13 cellular contexts compared by ENCODE assay signal in the genomic region with DNA sequence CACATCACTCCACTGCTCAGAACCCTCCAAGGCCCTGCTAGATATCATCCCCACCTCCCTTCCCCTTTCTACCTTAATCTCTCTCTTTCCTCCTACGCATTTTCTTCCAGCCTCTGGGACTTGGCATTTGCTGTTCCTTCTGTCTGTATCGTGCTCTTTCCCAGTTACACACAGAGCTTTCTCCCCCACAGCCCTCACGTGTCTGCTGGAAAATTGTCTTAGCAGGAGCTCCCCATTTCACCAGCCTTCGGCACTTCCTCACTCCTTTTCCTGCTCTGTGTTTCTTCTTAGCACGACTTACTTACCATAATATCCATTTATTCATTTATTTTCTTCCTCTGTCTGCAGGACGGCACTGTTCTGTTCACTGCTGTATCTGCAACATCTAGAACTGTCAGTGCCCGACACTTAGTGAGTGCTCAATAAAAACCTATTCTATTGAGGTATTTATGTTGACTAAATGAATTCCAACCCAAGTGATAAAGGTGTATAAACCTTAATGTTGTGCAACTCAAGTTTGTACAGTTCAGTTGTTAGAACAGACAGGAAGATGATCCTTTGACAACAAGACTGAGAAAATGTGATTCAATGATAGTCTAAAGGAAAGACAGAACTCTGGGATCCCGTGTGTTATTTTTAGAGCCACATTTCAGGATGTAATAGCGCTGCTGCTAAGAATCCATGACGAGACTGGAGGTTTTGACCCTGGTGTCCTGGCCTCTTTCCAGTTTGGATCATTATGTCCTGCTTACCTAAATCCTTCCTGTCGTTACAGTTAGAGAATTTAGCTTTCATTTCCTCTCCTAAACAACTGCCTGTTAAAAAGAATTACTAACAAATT.
DNase-seq lines count a peak whose midpoint lies in the region; ATAC-seq and TF ChIP-seq lines count a peak whose summit lies in the region.
"Had no signal": no experiment of that assay in that cellular context is flagged by ENCODE, and none has a peak within 500 bp of the region (broad histone marks: within the 10 kb centered on the region; RNA-seq: fewer than 3 reads in every experiment).

No MANE protein-coding gene starts in this region.

- H3K9me3 Mint-ChIP-seq in nephron: no peaks in the 10 kb centered on the region
- H3K9me3 Mint-ChIP-seq: T-helper 2 cell treated with Interferon-gamma antibody and Interleukin-4, amounts not matched to agents 5 μg/mL and 100 μg/mL, for 36 hours had no signal

- peak overlapping the region; percentile 19 to 92 (median 87) for H3K27ac Mint-ChIP-seq in nephron
- H3K27ac Mint-ChIP-seq: T-helper 2 cell treated with Interferon-gamma antibody and Interleukin-4, amounts not matched to agents 5 μg/mL and 100 μg/mL, for 36 hours had no signal

- TF ChIP-seq CTCF in AG09309 (IDR thresholded peaks at IDR 0.05; ENCODE audit: control insufficient read depth, insufficient read depth, low read depth, low read length, missing control alignments) (no peak), fibroblast of pulmonary artery (IDR thresholded peaks at IDR 0.05; ENCODE audit: low read length, missing control alignments) (no peak), nephron (IDR thresholded peaks at IDR 0.05; ENCODE audit: unreplicated experiment in 3 of 3) (no peak)

- no peaks in the 10 kb centered on the region for H3K27me3 Mint-ChIP-seq in nephron (ENCODE audit: low read depth)

- ATAC-seq in HG03460 (IDR thresholded peaks at IDR 0.05; ENCODE audit: unreplicated experiment) (no peak), HG03280 (IDR thresholded peaks at IDR 0.05; ENCODE audit: unreplicated experiment) (no peak), HG03159 (IDR thresholded peaks at IDR 0.05; ENCODE audit: unreplicated experiment) (no peak)

- peaks cover 29% of the 10 kb centered on the region for H3K4me1 Mint-ChIP-seq in nephron
- H3K4me1 Mint-ChIP-seq: CD8-positive, alpha-beta memory T cell had no signal

- no peak overlapping the region for H3K4me3 Mint-ChIP-seq in nephron
- H3K4me3 Mint-ChIP-seq: CD8-positive, alpha-beta memory T cell; T-helper 2 cell treated with Interferon-gamma antibody and Interleukin-4, amounts not matched to agents 5 μg/mL and 100 μg/mL, for 36 hours had no signal

- peaks cover 3% of the 10 kb centered on the region for H3K36me3 Mint-ChIP-seq in nephron (ENCODE audit: low read depth)

- no peak overlapping the region for H3K4me3 ChIP-seq in AG09309 (ENCODE audit: control insufficient read depth, low read depth, low read length)
- H3K4me3 ChIP-seq in fibroblast of pulmonary artery (replicated peaks; ENCODE audit: low read depth, low read length): no peak overlapping the region
- H3K4me3 ChIP-seq: ovary had no signal

- DNase-seq in AG09309 (ENCODE audit: low read depth): peak; percentile 13
- peak; percentile 77 for DNase-seq in NCI-H69 (lab: John Stamatoyannopoulos, UW)
- DNase-seq in fibroblast of pulmonary artery (ENCODE audit: low read depth): peak; percentile 71
- DNase-seq in GM03348 (ENCODE audit: low spot score): no peak
- DNase-seq: activated T-cell treated with anti-CD3 and anti-CD28 coated beads for 4 hours; CD8-positive, alpha-beta memory T cell; NK-92 treated with Interleukin-12 subunit alpha and Interleukin-12 subunit beta, amount 100 ng/mL, for 24 hours; ovary had no signal
